In the genomic region with DNA sequence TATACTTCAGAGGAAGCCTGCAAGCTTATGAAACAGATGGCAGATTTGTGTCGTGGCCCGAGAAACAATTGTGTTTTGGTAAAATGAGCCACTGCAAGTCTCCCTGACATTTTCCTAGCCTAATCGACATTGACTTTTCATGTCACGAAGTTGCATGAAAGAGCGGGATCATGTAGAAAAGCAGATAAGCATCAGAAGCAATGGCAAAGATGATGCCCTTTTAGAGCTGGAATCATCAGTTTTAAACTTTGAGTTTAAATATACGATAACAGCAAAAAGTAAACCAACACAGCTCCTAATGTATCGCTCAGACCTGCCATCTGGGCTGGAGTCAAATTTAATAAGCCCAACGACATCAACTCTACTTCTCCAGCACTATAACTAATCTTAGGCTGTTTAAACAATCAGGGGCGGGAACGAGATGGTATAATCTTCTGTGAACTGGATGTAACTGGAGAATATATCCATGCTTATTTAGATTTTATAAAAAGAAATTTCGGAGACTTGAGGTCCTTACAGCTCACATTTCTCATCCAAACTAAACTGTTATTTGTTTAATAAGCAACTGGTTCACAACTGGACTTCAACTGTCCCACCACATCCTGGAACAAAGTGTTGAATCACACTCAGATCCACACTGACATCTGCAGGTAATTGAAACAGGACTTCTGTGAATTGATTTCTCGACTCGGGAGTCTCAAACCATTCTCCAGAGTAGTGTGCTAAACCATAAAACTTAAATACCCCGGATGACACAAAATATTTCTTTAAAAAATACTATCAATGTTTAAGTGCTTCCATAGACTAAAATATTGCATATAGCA, we compare ENCODE assay signal across 8 cellular contexts. TPM values are rescaled to one million over a fixed set of nuclear protein-coding genes. Genes with fewer than 3 reads are reported as not detected.
A peak's percentile ranks its signal among the peaks of the same experiment; 100 is the strongest.
DNase-seq lines count a peak whose midpoint lies in the region; ATAC-seq, FAIRE-seq and TF ChIP-seq lines count a peak whose summit lies in the region.

No MANE protein-coding gene starts in this region.

- no peaks in the 10 kb centered on the region for H3K4me1 ChIP-seq in kidney (ENCODE audit: control insufficient read depth in 1 of 2, insufficient read depth in 1 of 2, low read depth in 1 of 2, low read length in 2 of 2)

- TF ChIP-seq CTCF in VCaP (conservative IDR thresholded peaks at IDR 0.05), result peak; percentile 58
- peak; percentile 22 for TF ChIP-seq CTCF in kidney (IDR thresholded peaks at IDR 0.05; ENCODE audit: borderline replicate concordance, extremely low read depth, insufficient read depth)
- TF ChIP-seq CTCF in GM13977 (IDR thresholded peaks at IDR 0.05; ENCODE audit: extremely low read depth, insufficient read depth, missing control alignments), result no peak

- ATAC-seq in GM18517 (IDR thresholded peaks at IDR 0.05; ENCODE audit: unreplicated experiment) (no peak), HG02588 (IDR thresholded peaks at IDR 0.05; ENCODE audit: unreplicated experiment) (no peak)

- DNase-seq in COR-L47 (lab: John Stamatoyannopoulos, UW) (peak; percentile 13), HTR-8/SVneo (ENCODE audit: insufficient read length, low spot score) (peak; percentile 20), kidney (no peak), DMS79 treated with DMSO at 0.1 percent for 48 hours (lab: John Stamatoyannopoulos, UW) (no peak), GM13977 (ENCODE audit: low spot score) (no peak)

- H3K36me3 ChIP-seq in kidney (ENCODE audit: control insufficient read depth in 1 of 2, insufficient read depth in 2 of 2, low read length in 2 of 2), result no peaks in the 10 kb centered on the region

- in situ Hi-C loops in GM13977 (cut with MboI; ENCODE audit: low pct_unique_long_range_greater_than_20kb, low sequenced_read_pairs, unreplicated experiment), result loop anchor here (25.0 kb wide), 1 partner anchor 241 kb away; no protein-coding TSS in a partner anchor

- H3K4me3 ChIP-seq in kidney (ENCODE audit: low read length in 2 of 2), result no peak overlapping the region

- FAIRE-seq in HTR-8/SVneo (lab: Jason Lieb, UNC) (no peak), kidney (lab: Jason Lieb, UNC) (peak; percentile 90)

- H3K9ac ChIP-seq in kidney (ENCODE audit: low read length in 2 of 2), result no peak overlapping the region

- H3K9me3 ChIP-seq in kidney (ENCODE audit: control insufficient read depth in 1 of 2, low read length in 2 of 2), result no peaks in the 10 kb centered on the region

- intact Hi-C loops in kidney (cut with DNase I), result no loop called here

- H3K27ac ChIP-seq in VCaP (no peak overlapping the region), kidney (ENCODE audit: low read depth in 2 of 2, low read length in 2 of 2) (no peak overlapping the region)

RNA-seq across cellular contexts. Expression of a gene that starts 43.6 kb away (rescaled TPM):
- 23.2 TPM for total RNA-seq in kidney
- 17.2 TPM for polyA plus RNA-seq in kidney (ENCODE audit: insufficient read depth, low read depth, low replicate concordance)

Comparison
In these comparisons a context has a peak if more than half of its experiments do, and no peak if none do; other contexts are left out.
1. DNase-seq: peak in COR-L47 (single experiment) and HTR-8/SVneo (single experiment); none in kidney (single experiment), DMS79 treated with DMSO at 0.1 percent for 48 hours (single experiment) and GM13977 (single experiment).